In the genomic region with DNA sequence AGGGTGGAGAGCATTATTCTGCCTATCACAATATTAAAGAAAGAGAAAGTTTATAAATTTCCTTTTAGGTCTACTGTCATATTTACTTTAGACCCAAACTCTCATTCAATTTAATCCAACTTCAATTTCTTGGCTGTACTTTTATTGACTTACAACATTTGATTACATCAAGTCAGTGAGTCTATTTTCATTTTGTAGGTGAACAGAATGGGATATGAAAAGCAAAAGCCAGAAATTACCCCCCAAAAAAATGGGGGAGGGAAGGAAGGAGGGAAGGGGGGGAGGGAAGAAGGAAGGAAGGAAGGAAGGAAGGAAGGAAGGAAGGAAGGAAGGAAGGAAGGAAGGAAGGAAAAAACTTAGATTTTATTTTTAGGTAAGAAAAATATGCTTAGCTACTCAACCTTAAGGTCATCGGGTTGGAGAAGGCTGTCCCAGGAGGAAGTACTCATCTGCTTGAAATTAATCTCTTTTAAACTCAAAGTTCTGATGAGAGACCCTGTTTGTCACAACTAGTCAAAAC, we compare ENCODE assay signal across 36 cellular contexts.
"Had no signal": no experiment of that assay in that cellular context is flagged by ENCODE, and none has a peak within 500 bp of the region (broad histone marks: within the 10 kb centered on the region; RNA-seq: fewer than 3 reads in every experiment).

No MANE protein-coding gene starts in this region.

- H3K36me3 ChIP-seq: adrenal gland, ascending aorta, brain microvascular endothelial cell, breast epithelium, cardiac muscle cell had no signal

- H3K4me1 ChIP-seq: adrenal gland, ascending aorta, body of pancreas, breast epithelium had no signal

- H3K27me3 ChIP-seq: adrenal gland, ascending aorta, body of pancreas, brain microvascular endothelial cell, breast epithelium, cardiac muscle cell had no signal

- H3K27ac Mint-ChIP-seq: activated naive CD4-positive, alpha-beta T cell treated with anti-CD3 and anti-CD28 coated beads for 36 hours; activated naive CD4-positive, alpha-beta T cell treated with anti-CD3 and anti-CD28 coated beads, Interleukin-2, amount 50 U/mL, for 24 hours; activated naive CD4-positive, alpha-beta T cell treated with anti-CD3 and anti-CD28 coated beads, Interleukin-2, amount 50 U/mL, for 72 hours; activated naive CD8-positive, alpha-beta T cell; activated naive CD8-positive, alpha-beta T cell treated with anti-CD3 and anti-CD28 coated beads for 36 hours; activated naive CD8-positive, alpha-beta T cell treated with anti-CD3 and anti-CD28 coated beads, Interleukin-2, amount 10 ng/mL, durations not matched to agents 7 days and 5 days; activated naive CD8-positive, alpha-beta T cell treated with anti-CD3 and anti-CD28 coated beads, Interleukin-2, amount 50 U/mL, for 24 hours; activated T-cell treated with anti-CD3 and anti-CD28 coated beads, Interleukin-2, amount 50 U/mL, for 24 hours; activated T-cell treated with anti-CD3 and anti-CD28 coated beads, Interleukin-2, amount 50 U/mL, for 72 hours; activated T-helper 1 cell treated with anti-CD3 and anti-CD28 coated beads, Interleukin-12 subunit alpha, Interleukin-12 subunit beta, Interleukin-2, Interleukin-4 antibody, amounts not matched to agents 30 ng/mL and 10 ng/mL and 1 ng/mL, durations not matched to agents 14 hours and 24 hours and 36 hours; activated T-helper 17 cell treated with anti-CD3 and anti-CD28 coated beads, Interleukin-2, amount 50 U/mL, for 72 hours; activated T-helper 2 cell treated with anti-CD3 and anti-CD28 coated beads, Interferon-gamma antibody, Interleukin-2, Interleukin-4, amounts not matched to agents 10 μg/mL and 5 μg/mL and 100 μg/mL, durations not matched to agents 14 hours and 24 hours and 36 hours; brain had no signal

- DNase-seq: activated effector memory CD4-positive, alpha-beta T cell treated with anti-CD3 and anti-CD28 coated beads, Interleukin-2, amount 50 U/mL, for 16 hours; activated effector memory CD4-positive, alpha-beta T cell treated with Interleukin-2 at 50 U/mL for 16 hours; activated gamma-delta T cell; activated gamma-delta T cell treated with Interleukin-2 at 50 U/mL for 16 hours; activated naive CD4-positive, alpha-beta T cell; activated naive CD4-positive, alpha-beta T cell treated with anti-CD3 and anti-CD28 coated beads for 36 hours; activated naive CD4-positive, alpha-beta T cell treated with anti-CD3 and anti-CD28 coated beads, Interleukin-2, amount 50 U/mL, for 16 hours; activated naive CD8-positive, alpha-beta T cell treated with anti-CD3 and anti-CD28 coated beads for 36 hours; activated naive CD8-positive, alpha-beta T cell treated with anti-CD3 and anti-CD28 coated beads, Interleukin-2, amount 10 ng/mL, durations not matched to agents 7 days and 5 days; activated naive CD8-positive, alpha-beta T cell treated with anti-CD3 and anti-CD28 coated beads, Interleukin-2, amount 50 U/mL, for 24 hours; activated T-cell treated with anti-CD3 and anti-CD28 coated beads, Interleukin-2, amount 50 U/mL, for 1 hour; activated T-cell treated with anti-CD3 and anti-CD28 coated beads, Interleukin-2, amount 50 U/mL, for 24 hours; activated T-cell treated with anti-CD3 and anti-CD28 coated beads, Interleukin-2, amount 50 U/mL, for 4 hours; activated T-cell treated with anti-CD3 and anti-CD28 coated beads, Interleukin-2, amount 50 U/mL, for 48 hours; activated T-cell treated with anti-CD3 and anti-CD28 coated beads, Interleukin-2, amount 50 U/mL, for 72 hours; adrenal gland; amniotic stem cell; amygdala; anterior cingulate cortex; aorta; body of pancreas; brain microvascular endothelial cell; caudate nucleus; central memory CD4-positive, alpha-beta T cell; cerebellar nuclear complex had no signal

- H3K4me3 Mint-ChIP-seq: activated naive CD4-positive, alpha-beta T cell treated with anti-CD3 and anti-CD28 coated beads for 36 hours; activated naive CD4-positive, alpha-beta T cell treated with anti-CD3 and anti-CD28 coated beads, Interleukin-2, amount 50 U/mL, for 24 hours; activated naive CD8-positive, alpha-beta T cell; activated naive CD8-positive, alpha-beta T cell treated with anti-CD3 and anti-CD28 coated beads for 36 hours; activated naive CD8-positive, alpha-beta T cell treated with anti-CD3 and anti-CD28 coated beads, Interleukin-2, amount 10 ng/mL, durations not matched to agents 7 days and 5 days; activated naive CD8-positive, alpha-beta T cell treated with anti-CD3 and anti-CD28 coated beads, Interleukin-2, amount 50 U/mL, for 24 hours; activated T-cell treated with anti-CD3 and anti-CD28 coated beads, Interleukin-2, amount 50 U/mL, for 24 hours; activated T-cell treated with anti-CD3 and anti-CD28 coated beads, Interleukin-2, amount 50 U/mL, for 4 hours; activated T-cell treated with anti-CD3 and anti-CD28 coated beads, Interleukin-2, amount 50 U/mL, for 72 hours; activated T-helper 1 cell treated with anti-CD3 and anti-CD28 coated beads, Interleukin-12 subunit alpha, Interleukin-12 subunit beta, Interleukin-2, Interleukin-4 antibody, amounts not matched to agents 30 ng/mL and 10 ng/mL and 1 ng/mL, durations not matched to agents 14 hours and 24 hours and 36 hours; activated T-helper 17 cell treated with anti-CD3 and anti-CD28 coated beads, Interleukin-2, amount 50 U/mL, for 72 hours; brain; central memory CD8-positive, alpha-beta T cell had no signal

- H3K27ac ChIP-seq: adrenal gland, ascending aorta, body of pancreas, brain microvascular endothelial cell, breast epithelium, cardiac muscle cell had no signal

- H3K36me3 Mint-ChIP-seq: activated naive CD4-positive, alpha-beta T cell treated with anti-CD3 and anti-CD28 coated beads, Interleukin-2, amount 50 U/mL, for 24 hours; activated naive CD4-positive, alpha-beta T cell treated with anti-CD3 and anti-CD28 coated beads, Interleukin-2, amount 50 U/mL, for 72 hours; activated naive CD8-positive, alpha-beta T cell; activated naive CD8-positive, alpha-beta T cell treated with anti-CD3 and anti-CD28 coated beads for 36 hours; activated naive CD8-positive, alpha-beta T cell treated with anti-CD3 and anti-CD28 coated beads, Interleukin-2, amount 10 ng/mL, durations not matched to agents 7 days and 5 days; brain had no signal

- H3K27me3 Mint-ChIP-seq: activated naive CD4-positive, alpha-beta T cell treated with anti-CD3 and anti-CD28 coated beads, Interleukin-2, amount 50 U/mL, for 24 hours; activated naive CD8-positive, alpha-beta T cell; activated naive CD8-positive, alpha-beta T cell treated with anti-CD3 and anti-CD28 coated beads for 36 hours; activated naive CD8-positive, alpha-beta T cell treated with anti-CD3 and anti-CD28 coated beads, Interleukin-2, amount 10 ng/mL, durations not matched to agents 7 days and 5 days; activated T-cell treated with anti-CD3 and anti-CD28 coated beads, Interleukin-2, amount 50 U/mL, for 24 hours had no signal

- H3K4me3 ChIP-seq: adrenal gland, ascending aorta, body of pancreas, breast epithelium, cardiac muscle cell had no signal

- H3K9me3 ChIP-seq: adrenal gland, ascending aorta, body of pancreas, breast epithelium had no signal

- H3K9me3 Mint-ChIP-seq: activated naive CD4-positive, alpha-beta T cell treated with anti-CD3 and anti-CD28 coated beads for 36 hours; activated naive CD4-positive, alpha-beta T cell treated with anti-CD3 and anti-CD28 coated beads, Interleukin-2, amount 50 U/mL, for 24 hours; activated naive CD4-positive, alpha-beta T cell treated with anti-CD3 and anti-CD28 coated beads, Interleukin-2, amount 50 U/mL, for 72 hours; activated naive CD8-positive, alpha-beta T cell treated with anti-CD3 and anti-CD28 coated beads for 36 hours; activated naive CD8-positive, alpha-beta T cell treated with anti-CD3 and anti-CD28 coated beads, Interleukin-2, amount 10 ng/mL, durations not matched to agents 7 days and 5 days; activated T-cell treated with anti-CD3 and anti-CD28 coated beads, Interleukin-2, amount 50 U/mL, for 24 hours; activated T-cell treated with anti-CD3 and anti-CD28 coated beads, Interleukin-2, amount 50 U/mL, for 72 hours; activated T-helper 1 cell treated with anti-CD3 and anti-CD28 coated beads, Interleukin-12 subunit alpha, Interleukin-12 subunit beta, Interleukin-2, Interleukin-4 antibody, amounts not matched to agents 30 ng/mL and 10 ng/mL and 1 ng/mL, durations not matched to agents 14 hours and 24 hours and 36 hours; activated T-helper 2 cell treated with anti-CD3 and anti-CD28 coated beads, Interferon-gamma antibody, Interleukin-2, Interleukin-4, amounts not matched to agents 10 μg/mL and 5 μg/mL and 100 μg/mL, durations not matched to agents 14 hours and 24 hours and 36 hours; central memory CD8-positive, alpha-beta T cell had no signal

- H3K4me1 Mint-ChIP-seq: activated naive CD4-positive, alpha-beta T cell treated with anti-CD3 and anti-CD28 coated beads, Interleukin-2, amount 50 U/mL, for 24 hours; activated naive CD8-positive, alpha-beta T cell treated with anti-CD3 and anti-CD28 coated beads for 36 hours; activated naive CD8-positive, alpha-beta T cell treated with anti-CD3 and anti-CD28 coated beads, Interleukin-2, amount 10 ng/mL, durations not matched to agents 7 days and 5 days; activated naive CD8-positive, alpha-beta T cell treated with anti-CD3 and anti-CD28 coated beads, Interleukin-2, amount 50 U/mL, for 24 hours; activated T-helper 17 cell treated with anti-CD3 and anti-CD28 coated beads, Interleukin-2, amount 50 U/mL, for 72 hours; brain; central memory CD8-positive, alpha-beta T cell had no signal
